19 cellular contexts compared by ENCODE assay signal in genomic region chr11:71256080-71256479, GRCh38. TPM values are rescaled to one million over a fixed set of nuclear protein-coding genes. Genes with fewer than 3 reads are reported as not detected.
DNase-seq lines count a peak whose midpoint lies in the region; ATAC-seq and TF ChIP-seq lines count a peak whose summit lies in the region.
"Had no signal": no experiment of that assay in that cellular context is flagged by ENCODE, and none has a peak within 500 bp of the region (broad histone marks: within the 10 kb centered on the region; RNA-seq: fewer than 3 reads in every experiment).

No MANE protein-coding gene starts in this region.

- 0 out of 2 replicates have a peak overlapping the region, but pooled peaks have one; percentile 24 for H2BK20ac ChIP-seq in IMR-90 (ENCODE audit: low read depth, low read length)

- H3K4me1 ChIP-seq in Caco-2, result peaks cover 34% of the 10 kb centered on the region
- H3K4me1 ChIP-seq in IMR-90 (ENCODE audit: control insufficient read depth, insufficient read depth, low read length), result peaks cover 7% of the 10 kb centered on the region

- no peak overlapping the region; the same call in 1 of the 2 replicates for H2BK120ac ChIP-seq in IMR-90 (ENCODE audit: low read depth, low read length)

- H3K23ac ChIP-seq in IMR-90 (ENCODE audit: low read depth, low read length), result no peak overlapping the region

- H3K27me3 ChIP-seq in Caco-2 (replicated peaks; ENCODE audit: control insufficient read depth, insufficient read depth, low read length), result no peaks in the 10 kb centered on the region
- no peaks in the 10 kb centered on the region; the same call in 1 of the 2 replicates for H3K27me3 ChIP-seq in IMR-90 (ENCODE audit: control insufficient read depth, insufficient read depth, low read length)

- no peak overlapping the region for H3K4ac ChIP-seq in IMR-90 (ENCODE audit: low read depth, low read length)

- in situ Hi-C loops in IMR-90 (cut with MboI; ENCODE audit: low sequenced_read_pairs), result no loop called here

- H3K36me3 ChIP-seq in Caco-2 (ENCODE audit: control insufficient read depth, insufficient read depth, low read length) (no peaks in the 10 kb centered on the region), IMR-90 (ENCODE audit: control insufficient read depth, insufficient read depth, low read length) (no peaks in the 10 kb centered on the region)
- H3K36me3 ChIP-seq: BLaER1 treated with 17β-estradiol and CSF1 and Interleukin-3, amounts not matched to agents 10 nM and 100 nM had no signal

- H3K14ac ChIP-seq in IMR-90 (replicated peaks; ENCODE audit: low read depth, low read length), result no peak overlapping the region

- H3K4me3 ChIP-seq in Caco-2 (ENCODE audit: low read depth, low read length) (no peak overlapping the region), IMR-90 (ENCODE audit: insufficient read depth, low read depth, low read length) (no peak overlapping the region), epithelial cell of esophagus (ENCODE audit: low read length) (no peak overlapping the region)
- H3K4me3 ChIP-seq: BLaER1 treated with 17β-estradiol and CSF1 and Interleukin-3, amounts not matched to agents 10 nM and 100 nM had no signal

- CTCF ChIA-PET in Caco-2 (lab: Charles Lee), result interaction anchor here (0.5 to 0.8 kb wide), 3 partner anchors 34 to 118 kb away, joined by 3 to 9 read pairs (median 4); no protein-coding TSS in a partner anchor
- CTCF ChIA-PET in IMR-90 (lab: Yijun Ruan, JAX), result no interaction called here

- peaks cover 28% of the 10 kb centered on the region for H3K36me3 Mint-ChIP-seq in Caco-2 (ENCODE audit: insufficient read depth, unreplicated experiment)
- H3K36me3 Mint-ChIP-seq in progenitor cell of endocrine pancreas (ENCODE audit: insufficient read depth), result peaks cover 3% of the 10 kb centered on the region
- H3K36me3 Mint-ChIP-seq: CD8-positive, alpha-beta memory T cell had no signal

- H3K4me3 Mint-ChIP-seq in Caco-2 (ENCODE audit: unreplicated experiment) (peak overlapping the region; percentile 2), progenitor cell of endocrine pancreas (ENCODE audit: low read depth) (no peak overlapping the region)
- H3K4me3 Mint-ChIP-seq: CD8-positive, alpha-beta memory T cell had no signal

- no peaks in the 10 kb centered on the region for H3K9me3 Mint-ChIP-seq in Caco-2 (ENCODE audit: unreplicated experiment)
- H3K9me3 Mint-ChIP-seq in progenitor cell of endocrine pancreas (ENCODE audit: low read depth), result peaks cover 4% of the 10 kb centered on the region

- H3K9me3 ChIP-seq in Caco-2 (peaks cover 13% of the 10 kb centered on the region; the same call in 1 of the 2 replicates), IMR-90 (ENCODE audit: control insufficient read depth, insufficient read depth, low read length) (no peaks in the 10 kb centered on the region)

- H2AK9ac ChIP-seq in IMR-90 (replicated peaks; ENCODE audit: low read depth, low read length, poor library complexity), result peak overlapping the region; percentile 65

- dilution Hi-C loops in IMR-90 (cut with HindIII; ENCODE audit: low sequenced_read_pairs, unreplicated experiment), result no loop called here

- H3K27ac Mint-ChIP-seq in Caco-2 (ENCODE audit: unreplicated experiment) (peak overlapping the region; percentile 95), progenitor cell of endocrine pancreas (no peak overlapping the region)
- H3K27ac Mint-ChIP-seq: CD8-positive, alpha-beta memory T cell had no signal

- H3K27ac ChIP-seq in IMR-90 (ENCODE audit: insufficient read depth, low read length), result no peak overlapping the region
- H3K27ac ChIP-seq: BLaER1 treated with 17β-estradiol and CSF1 and Interleukin-3, amounts not matched to agents 10 nM and 100 nM; RWPE1 had no signal

- no peak overlapping the region for H2BK15ac ChIP-seq in IMR-90 (ENCODE audit: low read depth, low read length)

- no peak overlapping the region for H2AFZ ChIP-seq in IMR-90 (replicated peaks; ENCODE audit: low read length, poor library complexity)

- ATAC-seq in IMR-90 (ENCODE audit: low read depth) (no peak), HG02885 (IDR thresholded peaks at IDR 0.05; ENCODE audit: poor library complexity, unreplicated experiment) (no peak), GM19452 (IDR thresholded peaks at IDR 0.05; ENCODE audit: unreplicated experiment) (no peak)
- ATAC-seq: SK-N-SH treated with all-trans-retinoic acid at 6 μM for 48 hours had no signal

- no peak overlapping the region for H3K9ac ChIP-seq in IMR-90 (ENCODE audit: low read depth, low read length)
- H3K9ac ChIP-seq: BLaER1 treated with 17β-estradiol and CSF1 and Interleukin-3, amounts not matched to agents 10 nM and 100 nM had no signal

- H4K5ac ChIP-seq in IMR-90 (ENCODE audit: low read depth, low read length), result no peak overlapping the region

- no peaks in the 10 kb centered on the region for H3K9me1 ChIP-seq in IMR-90 (ENCODE audit: insufficient read depth, low read length)

- TF ChIP-seq RAD21 in IMR-90 (IDR thresholded peaks at IDR 0.05; ENCODE audit: low read length), result no peak

- TF ChIP-seq CTCF in Caco-2 (IDR thresholded peaks at IDR 0.05; ENCODE audit: insufficient read depth in 1 of 2, low read depth in 1 of 2, low read length in 1 of 2, severe bottlenecking in 1 of 2, unreplicated experiment in 1 of 2), result peak in 1 of 2 experiments; percentile 30
- no peak for TF ChIP-seq CTCF in IMR-90 (conservative IDR thresholded peaks at IDR 0.05; ENCODE audit: low read depth, low read length)
- peak; percentile 2 for TF ChIP-seq CTCF in epithelial cell of esophagus (IDR thresholded peaks at IDR 0.05; ENCODE audit: insufficient read depth, low read depth, low read length, missing control alignments)
- TF ChIP-seq CTCF in progenitor cell of endocrine pancreas (IDR thresholded peaks at IDR 0.05; ENCODE audit: unreplicated experiment), result peak; percentile 26

- no peaks in the 10 kb centered on the region for H3K27me3 Mint-ChIP-seq in Caco-2 (ENCODE audit: insufficient read depth, unreplicated experiment)
- H3K27me3 Mint-ChIP-seq in progenitor cell of endocrine pancreas, result no peaks in the 10 kb centered on the region

- no peak overlapping the region for H3K56ac ChIP-seq in IMR-90 (ENCODE audit: extremely low read depth, insufficient read depth, low read length)

- POLR2A ChIA-PET in Caco-2 (lab: Charles Lee) (interaction anchor here (1.2 to 1.5 kb wide), 2 partner anchors 12 to 28 kb away, joined by 3 to 7 read pairs; no protein-coding TSS in a partner anchor), IMR-90 (lab: Charles Lee; ENCODE audit: unreplicated experiment) (no interaction called here)

- intact Hi-C loops in Caco-2 (cut with micrococcal nuclease; ENCODE audit: unreplicated experiment) (no loop called here), IMR-90 (cut with micrococcal nuclease) (loop anchor here (10.0 kb wide), 1 partner anchor 141 kb away; no protein-coding TSS in a partner anchor)

- no peaks in the 10 kb centered on the region; a peak in 1 of 4 replicates for H3K79me1 ChIP-seq in IMR-90 (ENCODE audit: low read depth in 1 of 2, low read length in 2 of 2)

- no peak overlapping the region for H3K4me2 ChIP-seq in IMR-90 (ENCODE audit: low read depth, low read length)
- H3K4me2 ChIP-seq: BLaER1 treated with 17β-estradiol and CSF1 and Interleukin-3, amounts not matched to agents 10 nM and 100 nM had no signal

- DNase-seq in Caco-2 (peak; percentile 72 to 77), IMR-90 (no peak), epithelial cell of esophagus (ENCODE audit: low read depth) (no peak), progenitor cell of endocrine pancreas (ENCODE audit: low spot score, unreplicated experiment) (no peak), NCI-H1092 treated with DMSO at 0.1 percent for 48 hours (lab: John Stamatoyannopoulos, UW) (no peak)
- DNase-seq: CD8-positive, alpha-beta memory T cell; DND-41; KBM-7; NCI-H1105 treated with DMSO at 0.1 percent for 48 hours; NCI-H1694; NCI-H2107; NCI-H226; NCI-H524 treated with DMSO at 0.1 percent for 48 hours; SIG-M5 had no signal

- 100% methylated on average over 1 of the region's 7 CpGs; no CpG with 5 or more reads in 1 of the 2 experiments for WGBS in IMR-90 (ENCODE audit: extremely low coverage in 2 of 2, insufficient read length in 1 of 2), 2 experiments

- no peak overlapping the region for H2AK5ac ChIP-seq in IMR-90 (ENCODE audit: low read depth, low read length)

- no peaks in the 10 kb centered on the region for H4K20me1 ChIP-seq in IMR-90 (ENCODE audit: insufficient read depth, low read length)

- no peak for TF ChIP-seq POLR2A in IMR-90 (IDR thresholded peaks at IDR 0.05; ENCODE audit: low read depth, low read length)

- BruUV-seq in Caco-2 (replicated peaks; lab: Mats Ljungman, UMichigan), result no TSS peak
- BruUV-seq in IMR-90 (replicated peaks; lab: Mats Ljungman, UMichigan), result no TSS peak

- no peak overlapping the region for H4K91ac ChIP-seq in IMR-90 (ENCODE audit: insufficient read depth, low read depth, low read length)

- no peak overlapping the region for H4K8ac ChIP-seq in IMR-90 (ENCODE audit: low read depth in 2 of 2, low read length in 2 of 2)

- H3K18ac ChIP-seq in IMR-90 (ENCODE audit: low read depth, low read length), result no peak overlapping the region

- H3K4me1 Mint-ChIP-seq in Caco-2 (ENCODE audit: low read depth, unreplicated experiment) (peaks cover 46% of the 10 kb centered on the region), progenitor cell of endocrine pancreas (ENCODE audit: low read depth) (peaks cover 30% of the 10 kb centered on the region)

- no peak overlapping the region for H2BK5ac ChIP-seq in IMR-90 (ENCODE audit: low read depth, low read length, poor library complexity, severe bottlenecking)

TF ChIP-seq in IMR-90, 13 proteins besides CTCF, POLR2A, EP300 and RAD21:
- no peak for TF ChIP-seq NFE2L2 (IDR thresholded peaks at IDR 0.05; ENCODE audit: low read depth, low read length)

RNA-seq across cellular contexts. Expression of gene SHANK2, which starts 3.7 kb away (rescaled TPM):
- total RNA-seq in Caco-2 (2022), result 175 and 177 TPM in 2 replicates
- total RNA-seq in IMR-90 (2012; rRNA removed), result 0.83 and 1.6 TPM in 2 replicates
- polyA plus RNA-seq in IMR-90 (2012; rRNA removed), result 2.2 and 2.8 TPM in 2 replicates
- polyA plus RNA-seq in IMR-90 (2012; cell fraction: cytosol; rRNA removed), result 0.53 and 1.1 TPM in 2 replicates
- polyA plus RNA-seq in IMR-90 (2012; cell fraction: nucleus; rRNA removed; ENCODE audit: low replicate concordance), result 7.0 and 7.7 TPM in 2 replicates
- 97.8 and 104 TPM in 2 replicates for total RNA-seq in progenitor cell of endocrine pancreas
- total RNA-seq: CD8-positive, alpha-beta memory T cell had no signal
- polyA plus RNA-seq: CD8-positive, alpha-beta memory T cell had no signal

Comparison
In these comparisons a context has a peak if more than half of its experiments do, and no peak if none do; other contexts are left out.
1. DNase-seq: peak in Caco-2 (2 of 2); none in IMR-90 (single experiment), epithelial cell of esophagus (single experiment), progenitor cell of endocrine pancreas (single experiment) and NCI-H1092 treated with DMSO at 0.1 percent for 48 hours (single experiment).
2. RNA of gene SHANK2, which starts 3.7 kb away (total RNA-seq): 175 to 177 TPM in Caco-2 and 97.8 to 104 TPM in progenitor cell of endocrine pancreas; 0.83 to 1.6 TPM in IMR-90; every median in the first group is over 10 times any median in the second.